10 cellular contexts compared by ENCODE assay signal in genomic region chr5:138408023-138408422, GRCh38. TPM values are rescaled to one million over a fixed set of nuclear protein-coding genes. Genes with fewer than 3 reads are reported as not detected.
DNase-seq lines count a peak whose midpoint lies in the region; ATAC-seq lines count a peak whose summit lies in the region.
"Had no signal": no experiment of that assay in that cellular context is flagged by ENCODE, and none has a peak within 500 bp of the region (broad histone marks: within the 10 kb centered on the region; RNA-seq: fewer than 3 reads in every experiment).

No MANE protein-coding gene starts in this region.

- H3K4me1 ChIP-seq in ACC112 (ENCODE audit: control insufficient read depth, insufficient read depth, low read length, unreplicated experiment): no peaks in the 10 kb centered on the region
- peaks cover 0 to 2% of the 10 kb centered on the region in 2 donors for H3K4me1 ChIP-seq in aorta (ENCODE audit: control insufficient read depth in 1 of 2, insufficient read depth in 2 of 2, low read length in 2 of 2)
- H3K4me1 ChIP-seq: upper lobe of right lung had no signal

- no peaks in the 10 kb centered on the region for H3K9me3 Mint-ChIP-seq in activated naive CD4-positive, alpha-beta T cell treated with anti-CD3 and anti-CD28 coated beads, Interleukin-2, amount 50 U/mL, for 72 hours

- peak in 1 of 2 donors; percentile 9 for DNase-seq in activated naive CD4-positive, alpha-beta T cell treated with anti-CD3 and anti-CD28 coated beads, Interleukin-2, amount 50 U/mL, for 72 hours (ENCODE audit: low spot score in 2 of 2)
- no peak for DNase-seq in aorta
- DNase-seq in NCI-H1417 treated with DMSO at 0.1 percent for 48 hours (lab: John Stamatoyannopoulos, UW): no peak
- no peak for DNase-seq in HPDE6-E6E7 (ENCODE audit: extremely low spot score)
- DNase-seq: KG1, upper lobe of right lung had no signal

- H3K27me3 ChIP-seq in ACC112 (ENCODE audit: insufficient read depth, low read length) (no peaks in the 10 kb centered on the region), aorta (ENCODE audit: control insufficient read depth in 1 of 2, insufficient read depth in 2 of 2, low read length in 1 of 2) (no peaks in the 10 kb centered on the region)
- H3K27me3 ChIP-seq: upper lobe of right lung had no signal

- 83 to 84% methylated on average over 5 of the region's 5 CpGs for WGBS in aorta, 2 donors

- H2AFZ ChIP-seq in ACC112 (ENCODE audit: low read length, unreplicated experiment): no peak overlapping the region

- H3K27ac Mint-ChIP-seq in activated naive CD4-positive, alpha-beta T cell treated with anti-CD3 and anti-CD28 coated beads, Interleukin-2, amount 50 U/mL, for 72 hours: peak overlapping the region in 1 of 2 donors; percentile 44

- ATAC-seq in GM19023 (IDR thresholded peaks at IDR 0.05; ENCODE audit: unreplicated experiment): peak; percentile 79
- peak; percentile 94 for ATAC-seq in HG03432 (IDR thresholded peaks at IDR 0.05; ENCODE audit: unreplicated experiment)
- ATAC-seq in activated naive CD4-positive, alpha-beta T cell treated with anti-CD3 and anti-CD28 coated beads, Interleukin-2, amount 50 U/mL, for 72 hours: peak; percentile 74 to 76
- no peak for ATAC-seq in aorta (ENCODE audit: low FRiP score)
- no peak for ATAC-seq in HG03159 (IDR thresholded peaks at IDR 0.05; ENCODE audit: unreplicated experiment)
- ATAC-seq: upper lobe of right lung had no signal

- H3K4me3 ChIP-seq in ACC112 (ENCODE audit: low read depth, low read length) (0 out of 2 replicates have a peak overlapping the region, but pooled peaks have one; percentile 29), aorta (ENCODE audit: low read length in 2 of 2) (no peak overlapping the region)
- H3K4me3 ChIP-seq: upper lobe of right lung had no signal

- no peaks in the 10 kb centered on the region for H3K79me2 ChIP-seq in ACC112 (ENCODE audit: control insufficient read depth, insufficient read depth, low read length, unreplicated experiment)

- H3K36me3 Mint-ChIP-seq in activated naive CD4-positive, alpha-beta T cell treated with anti-CD3 and anti-CD28 coated beads, Interleukin-2, amount 50 U/mL, for 72 hours: peaks cover 0 to 10% of the 10 kb centered on the region in 2 donors

- no peaks in the 10 kb centered on the region for H3K9me3 ChIP-seq in aorta (ENCODE audit: control insufficient read depth, low read length)
- H3K9me3 ChIP-seq: upper lobe of right lung had no signal

- intact Hi-C loops in aorta (cut with DNase I): loop anchor here in 1 of 2 donors (10.0 kb wide), 1 partner anchor 183 kb away; no protein-coding TSS in a partner anchor

- H3K36me3 ChIP-seq in ACC112 (ENCODE audit: insufficient read depth, low read length) (no peaks in the 10 kb centered on the region), aorta (ENCODE audit: control insufficient read depth in 1 of 2, insufficient read depth in 2 of 2, low read length in 1 of 2) (peaks cover 0 to 2% of the 10 kb centered on the region in 2 donors)

- H3K27ac ChIP-seq in ACC112 (ENCODE audit: low read depth, low read length): no peak overlapping the region; the same call in 1 of the 2 replicates
- no peak overlapping the region for H3K27ac ChIP-seq in aorta (ENCODE audit: low read depth in 1 of 2, low read length in 2 of 2)
- H3K27ac ChIP-seq: upper lobe of right lung had no signal

RNA-seq across cellular contexts. Expression of gene REEP2, which starts 30.8 kb away (rescaled TPM):
- total RNA-seq in activated naive CD4-positive, alpha-beta T cell treated with anti-CD3 and anti-CD28 coated beads, Interleukin-2, amount 50 U/mL, for 72 hours: 1 to 10 TPM; 1.3 to 5.9 TPM
- 10 to 100 TPM in 1 of 2 donors, 1 to 10 TPM in 1; 6.6 to 19.2 TPM for total RNA-seq in aorta
- 10 to 100 TPM in 1 of 2 donors, 1 to 10 TPM in 1; 6.4 to 21.9 TPM for polyA plus RNA-seq in aorta

RNA-seq across cellular contexts. Expression of gene KDM3B, which starts 55.5 kb away (rescaled TPM):
- total RNA-seq in activated naive CD4-positive, alpha-beta T cell treated with anti-CD3 and anti-CD28 coated beads, Interleukin-2, amount 50 U/mL, for 72 hours: 10 to 100 TPM; 40.5 to 54.6 TPM
- total RNA-seq in aorta: 10 to 100 TPM; 55.9 to 66.0 TPM
- 10 to 100 TPM; 17.4 to 27.2 TPM for polyA plus RNA-seq in aorta

RNA-seq across cellular contexts. Expression of gene EGR1, which starts 57.3 kb away (rescaled TPM):
- total RNA-seq in activated naive CD4-positive, alpha-beta T cell treated with anti-CD3 and anti-CD28 coated beads, Interleukin-2, amount 50 U/mL, for 72 hours: 10 to 100 TPM; 39.4 to 60.1 TPM
- 100 to 1,000 TPM; 158 to 669 TPM for total RNA-seq in aorta
- 100 to 1,000 TPM in 1 of 2 donors, 10 to 100 TPM in 1; 61.5 to 300 TPM for polyA plus RNA-seq in aorta

Comparison
In these comparisons a context has a peak if more than half of its experiments do, and no peak if none do; other contexts are left out.
1. ATAC-seq: peak in GM19023 (single experiment), HG03432 (single experiment) and activated naive CD4-positive, alpha-beta T cell treated with anti-CD3 and anti-CD28 coated beads, Interleukin-2, amount 50 U/mL, for 72 hours (2 of 2); none in aorta (single experiment) and HG03159 (single experiment).